In the genomic region with DNA sequence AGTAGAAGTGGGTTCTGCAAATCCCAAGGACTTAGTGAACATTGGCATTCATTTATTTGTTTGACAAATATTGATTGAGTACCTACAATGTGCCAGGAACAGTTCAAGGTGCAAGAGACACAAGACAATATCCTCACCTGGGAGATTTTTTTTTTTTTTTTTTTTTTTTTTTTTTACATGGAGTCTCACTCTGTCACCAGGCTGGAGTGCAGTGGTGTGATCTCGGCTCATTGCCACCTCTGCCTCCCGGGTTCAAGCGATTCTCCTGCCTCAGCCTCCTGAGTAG, we compare ENCODE assay signal across 3 cellular contexts. TPM values are rescaled to one million over a fixed set of nuclear protein-coding genes. Genes with fewer than 3 reads are reported as not detected.
"Had no signal": no experiment of that assay in that cellular context is flagged by ENCODE, and none has a peak within 500 bp of the region (broad histone marks: within the 10 kb centered on the region; RNA-seq: fewer than 3 reads in every experiment).

No MANE protein-coding gene starts in this region.

RNA-seq across cellular contexts. Expression of gene HPN, which starts 13.0 kb away (rescaled TPM):
- total RNA-seq: myocyte had no signal
- polyA plus RNA-seq: immature natural killer cell, mammary epithelial cell had no signal
